10 cellular contexts compared by ENCODE assay signal in genomic region chr1:25065246-25066238, GRCh38.
DNase-seq lines count a peak whose midpoint lies in the region; ATAC-seq, FAIRE-seq and TF ChIP-seq lines count a peak whose summit lies in the region.
"Had no signal": no experiment of that assay in that cellular context is flagged by ENCODE, and none has a peak within 500 bp of the region (broad histone marks: within the 10 kb centered on the region; RNA-seq: fewer than 3 reads in every experiment).

No MANE protein-coding gene starts in this region.

- POLR2A ChIA-PET in WTC11 (lab: Charles Lee), result no interaction called here

- CTCF ChIA-PET in WTC11 (lab: Charles Lee), result interaction anchor here (0.6 to 2.3 kb wide), 7 partner anchors 8 to 133 kb away, joined by 3 to 8 read pairs (median 3); no protein-coding TSS in a partner anchor

- H2AFZ ChIP-seq in osteoblast (ENCODE audit: low read length), result no peak overlapping the region

- peak overlapping the region; percentile 45 for H3K4me2 ChIP-seq in osteoblast (ENCODE audit: insufficient read depth, low read length)

- H3K27me3 ChIP-seq in osteoblast (ENCODE audit: insufficient read depth, low read length), result peaks cover 17% of the 10 kb centered on the region

- ATAC-seq in WTC11, result no peak

- in situ Hi-C loops in astrocyte of the spinal cord (cut with HindIII; ENCODE audit: low sequenced_read_pairs), result no loop called here

- H3K27ac Mint-ChIP-seq in WTC11, result no peak overlapping the region
- H3K27ac Mint-ChIP-seq: activated naive CD8-positive, alpha-beta T cell had no signal

- H3K27me3 Mint-ChIP-seq in WTC11 (ENCODE audit: low read depth), result no peaks in the 10 kb centered on the region
- H3K27me3 Mint-ChIP-seq: activated naive CD8-positive, alpha-beta T cell had no signal

- TF ChIP-seq CTCF in AG09319 (IDR thresholded peaks at IDR 0.05; ENCODE audit: low read depth, low read length) (no peak), astrocyte of the spinal cord (IDR thresholded peaks at IDR 0.05; ENCODE audit: low read depth, low read length) (no peak), osteoblast (IDR thresholded peaks at IDR 0.05; ENCODE audit: extremely low read depth, low read depth, low read length) (no peak), WTC11 (IDR thresholded peaks at IDR 0.05) (no peak)

- H3K36me3 Mint-ChIP-seq in WTC11, result no peaks in the 10 kb centered on the region
- H3K36me3 Mint-ChIP-seq: activated naive CD8-positive, alpha-beta T cell had no signal

- H3K4me1 Mint-ChIP-seq in WTC11, result peaks cover 19% of the 10 kb centered on the region

- peaks cover 2% of the 10 kb centered on the region for H3K4me1 ChIP-seq in osteoblast (ENCODE audit: insufficient read depth, low read length)

- no peak overlapping the region for H3K4me3 ChIP-seq in astrocyte of the spinal cord (ENCODE audit: low read depth, low read length)
- H3K4me3 ChIP-seq in osteoblast (ENCODE audit: insufficient read depth, low read length), result no peak overlapping the region
- H3K4me3 ChIP-seq: esophagus squamous epithelium had no signal

- no peaks in the 10 kb centered on the region for H3K9me3 ChIP-seq in osteoblast (ENCODE audit: low read depth, low read length)
- H3K9me3 ChIP-seq: esophagus squamous epithelium had no signal

- DNase-seq in AG09319 (ENCODE audit: extremely low read depth, low read depth), result peak; percentile 2
- DNase-seq in GM12891 (ENCODE audit: insufficient read length, low spot score), result no peak
- DNase-seq in astrocyte of the spinal cord (ENCODE audit: low read depth, low spot score), result peak; percentile 32
- DNase-seq in osteoblast (ENCODE audit: insufficient read length, low spot score, missing footprints), result peak; percentile 93
- DNase-seq in GDM1 (lab: John Stamatoyannopoulos, UW), result no peak
- no peak for DNase-seq in NCI-H2196 treated with DMSO at 0.1 percent for 48 hours (lab: John Stamatoyannopoulos, UW; ENCODE audit: unreplicated experiment)
- DNase-seq in WTC11 (ENCODE audit: low spot score), result no peak
- no peak for DNase-seq in NCI-H2107 (lab: John Stamatoyannopoulos, UW)
- DNase-seq: esophagus squamous epithelium had no signal

- H3K27ac ChIP-seq in osteoblast (ENCODE audit: low read depth, low read length), result no peak overlapping the region
- H3K27ac ChIP-seq: esophagus squamous epithelium had no signal

- no peaks in the 10 kb centered on the region for H3K36me3 ChIP-seq in osteoblast (ENCODE audit: insufficient read depth, low read length)
- H3K36me3 ChIP-seq: esophagus squamous epithelium had no signal

- no peak for TF ChIP-seq POLR2A in GM12891 (IDR thresholded peaks at IDR 0.05; ENCODE audit: low read depth, low read length)

- no peak overlapping the region for H3K4me3 Mint-ChIP-seq in WTC11
- H3K4me3 Mint-ChIP-seq: activated naive CD8-positive, alpha-beta T cell had no signal

- no peaks in the 10 kb centered on the region for H4K20me1 ChIP-seq in osteoblast (ENCODE audit: insufficient read depth, low read length)

- H3K79me2 ChIP-seq in osteoblast (ENCODE audit: insufficient read depth, low read length), result no peaks in the 10 kb centered on the region

- H3K9me3 Mint-ChIP-seq in WTC11, result no peaks in the 10 kb centered on the region

- peak; percentile 5 for FAIRE-seq in GM12891 (lab: Jason Lieb, UNC)

TF ChIP-seq in GM12891, 5 proteins besides CTCF, POLR2A, EP300 and RAD21:
- TF ChIP-seq SPI1 (IDR thresholded peaks at IDR 0.05; ENCODE audit: low read depth, low read length), result no peak
- no peak for TF ChIP-seq POU2F2 (IDR thresholded peaks at IDR 0.05; ENCODE audit: low read depth, low read length)
- no peak for TF ChIP-seq PAX5 (IDR thresholded peaks at IDR 0.05; ENCODE audit: insufficient read depth, low read length, severe bottlenecking)
- no peak for TF ChIP-seq TAF1 (IDR thresholded peaks at IDR 0.05; ENCODE audit: low read depth, low read length)
- TF ChIP-seq POLR2AphosphoS5 (IDR thresholded peaks at IDR 0.05; ENCODE audit: low read depth, low read length), result no peak

TF ChIP-seq in WTC11, 78 proteins besides CTCF, POLR2A, EP300 and RAD21:
- TF ChIP-seq ZNF232 (CRISPR knock-in tag; IDR thresholded peaks at IDR 0.05) (no peak), RELA (CRISPR knock-in tag; IDR thresholded peaks at IDR 0.05; ENCODE audit: borderline replicate concordance) (no peak), ATF6 (CRISPR knock-in tag; IDR thresholded peaks at IDR 0.05) (no peak), FOXP4 (CRISPR knock-in tag; IDR thresholded peaks at IDR 0.05) (no peak), EMX1 (CRISPR knock-in tag; IDR thresholded peaks at IDR 0.05) (no peak), E2F1 (CRISPR knock-in tag; IDR thresholded peaks at IDR 0.05) (no peak), PREB (CRISPR knock-in tag; IDR thresholded peaks at IDR 0.05; ENCODE audit: borderline replicate concordance) (no peak), CREB1 (CRISPR knock-in tag; IDR thresholded peaks at IDR 0.05) (no peak), NR3C1 (CRISPR knock-in tag; conservative IDR thresholded peaks at IDR 0.05; ENCODE audit: low read depth) (no peak), NFYB (CRISPR knock-in tag; conservative IDR thresholded peaks at IDR 0.05; ENCODE audit: low read depth) (no peak), FOXK1 (CRISPR knock-in tag; IDR thresholded peaks at IDR 0.05) (no peak), ELF4 (CRISPR knock-in tag; IDR thresholded peaks at IDR 0.05; ENCODE audit: low read depth) (no peak), ZNF121 (CRISPR knock-in tag; IDR thresholded peaks at IDR 0.05) (no peak)
TF ChIP-seq in WTC11: peak in this region for 0.

Comparison
In these comparisons a context has a peak if more than half of its experiments do, and no peak if none do; other contexts are left out.
1. DNase-seq: peak in AG09319 (single experiment), astrocyte of the spinal cord (single experiment) and osteoblast (single experiment); none in GM12891 (single experiment), GDM1 (single experiment), NCI-H2196 treated with DMSO at 0.1 percent for 48 hours (single experiment), WTC11 (single experiment) and NCI-H2107 (single experiment).